7 cellular contexts compared by ENCODE assay signal in the genomic region with DNA sequence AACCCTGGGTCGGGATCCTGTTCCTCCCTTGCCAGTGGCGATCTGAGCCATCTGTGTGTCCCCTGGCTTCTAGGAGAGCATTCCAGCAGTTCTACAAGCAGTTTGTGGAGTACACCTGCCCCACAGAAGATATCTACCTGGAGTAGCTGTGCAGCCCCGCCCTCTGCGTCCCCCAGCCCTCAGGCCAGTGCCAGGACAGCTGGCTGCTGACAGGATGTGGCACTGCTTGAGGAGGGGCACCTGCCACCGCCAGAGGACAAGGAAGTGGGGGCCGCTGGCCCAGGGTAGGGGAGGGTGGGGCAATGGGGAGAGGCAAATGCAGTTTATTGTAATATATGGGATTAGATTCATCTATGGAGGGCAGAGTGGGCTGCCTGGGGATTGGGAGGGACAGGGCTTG. TPM values are rescaled to one million over a fixed set of nuclear protein-coding genes. Genes with fewer than 3 reads are reported as not detected.
"Had no signal": no experiment of that assay in that cellular context is flagged by ENCODE, and none has a peak within 500 bp of the region (broad histone marks: within the 10 kb centered on the region; RNA-seq: fewer than 3 reads in every experiment).

No MANE protein-coding gene starts in this region.

RNA-seq across cellular contexts. Expression of a gene that starts 1.5 kb away (rescaled TPM):
- total RNA-seq: gastrocnemius medialis, mucosa of gallbladder, sciatic nerve, vagina had no signal

RNA-seq across cellular contexts. Expression of a gene that starts 16.9 kb away (rescaled TPM):
- total RNA-seq: dermis microvascular lymphatic vessel endothelial cell, gastrocnemius medialis, glomerular endothelial cell, osteoblast had no signal
